Comparison of ENCODE assay signal across 20 cellular contexts in genomic region chr11:111696556-111696955, GRCh38.
DNase-seq lines count a peak whose midpoint lies in the region; ATAC-seq and TF ChIP-seq lines count a peak whose summit lies in the region.
"Had no signal": no experiment of that assay in that cellular context is flagged by ENCODE, and none has a peak within 500 bp of the region (broad histone marks: within the 10 kb centered on the region; RNA-seq: fewer than 3 reads in every experiment).

No MANE protein-coding gene starts in this region.

- no peak for ATAC-seq in psoas muscle
- no peak for ATAC-seq in GM23338

- no peak overlapping the region for H3K4me3 ChIP-seq in mesenchymal stem cell (ENCODE audit: insufficient read depth in 1 of 2, low read depth in 1 of 2, low read length in 2 of 2)
- no peak overlapping the region for H3K4me3 ChIP-seq in psoas muscle
- no peak overlapping the region for H3K4me3 ChIP-seq in GM23338
- H3K4me3 ChIP-seq: cardiac muscle cell, esophagus squamous epithelium, hepatocyte, PC-9, prostate gland, thoracic aorta had no signal

- H3K4me1 ChIP-seq in mesenchymal stem cell (ENCODE audit: control insufficient read depth, insufficient read depth, low read depth, low read length) (peaks cover 6% of the 10 kb centered on the region), psoas muscle (peaks cover 30% of the 10 kb centered on the region), GM23338 (ENCODE audit: insufficient read depth) (peaks cover 10% of the 10 kb centered on the region)
- H3K4me1 ChIP-seq: prostate gland had no signal

- H3K9me3 Mint-ChIP-seq in HFFc6 = no peaks in the 10 kb centered on the region
- no peaks in the 10 kb centered on the region for H3K9me3 Mint-ChIP-seq in GM23338
- H3K9me3 Mint-ChIP-seq: activated naive CD4-positive, alpha-beta T cell treated with anti-CD3 and anti-CD28 coated beads, Interleukin-2, amount 10 ng/mL, durations not matched to agents 7 days and 5 days; CD8-positive, alpha-beta memory T cell had no signal

- H2BK15ac ChIP-seq in mesenchymal stem cell (ENCODE audit: low read depth, poor library complexity, severe bottlenecking) = no peak overlapping the region

- H3K4me2 ChIP-seq in mesenchymal stem cell (ENCODE audit: low read length, poor library complexity, severe bottlenecking) = peak overlapping the region; percentile 28
- H3K4me2 ChIP-seq in GM23338 = no peak overlapping the region
- H3K4me2 ChIP-seq: hepatocyte, PC-9 had no signal

- H3K4me1 Mint-ChIP-seq in HFFc6 (ENCODE audit: low read depth) = peaks cover 45% of the 10 kb centered on the region
- H3K4me1 Mint-ChIP-seq in GM23338 = peaks cover 23% of the 10 kb centered on the region
- H3K4me1 Mint-ChIP-seq: activated naive CD4-positive, alpha-beta T cell treated with anti-CD3 and anti-CD28 coated beads, Interleukin-2, amount 10 ng/mL, durations not matched to agents 7 days and 5 days had no signal

- H3K9me3 ChIP-seq in mesenchymal stem cell (ENCODE audit: control insufficient read depth, low read length) = no peaks in the 10 kb centered on the region
- H3K9me3 ChIP-seq in psoas muscle = no peaks in the 10 kb centered on the region
- H3K9me3 ChIP-seq: esophagus squamous epithelium, prostate gland, thoracic aorta had no signal

- no peak overlapping the region for H3K23ac ChIP-seq in mesenchymal stem cell (ENCODE audit: low read length in 2 of 2)

- no peak overlapping the region for H3K18ac ChIP-seq in mesenchymal stem cell (ENCODE audit: low read depth in 1 of 2, low read length in 2 of 2)

- H2BK12ac ChIP-seq in mesenchymal stem cell (ENCODE audit: low read length in 2 of 2) = no peak overlapping the region

- H3K4me3 Mint-ChIP-seq in HFFc6 = no peak overlapping the region
- H3K4me3 Mint-ChIP-seq in GM23338 = no peak overlapping the region
- H3K4me3 Mint-ChIP-seq: activated naive CD4-positive, alpha-beta T cell treated with anti-CD3 and anti-CD28 coated beads, Interleukin-2, amount 10 ng/mL, durations not matched to agents 7 days and 5 days; CD8-positive, alpha-beta memory T cell had no signal

- H3K27me3 ChIP-seq in mesenchymal stem cell (ENCODE audit: control insufficient read depth in 1 of 2, insufficient read depth in 1 of 2, low read length in 2 of 2) = no peaks in the 10 kb centered on the region
- H3K27me3 ChIP-seq in psoas muscle (ENCODE audit: insufficient read depth in 3 of 3, low read length in 2 of 3) = no peaks in the 10 kb centered on the region
- H3K27me3 ChIP-seq in GM23338 (ENCODE audit: insufficient read depth) = no peaks in the 10 kb centered on the region
- H3K27me3 ChIP-seq: cardiac muscle cell, esophagus squamous epithelium, hepatocyte had no signal

- H3K27ac ChIP-seq in mesenchymal stem cell (ENCODE audit: low read length, poor library complexity, severe bottlenecking) (no peak overlapping the region), psoas muscle (no peak overlapping the region), GM23338 (ENCODE audit: low read depth) (no peak overlapping the region)
- H3K27ac ChIP-seq: cardiac muscle cell, esophagus squamous epithelium, hepatocyte, PC-9, prostate gland, thoracic aorta, VCaP had no signal

- H4K8ac ChIP-seq in mesenchymal stem cell (ENCODE audit: low read length) = no peak overlapping the region

- no peak overlapping the region for H3K4ac ChIP-seq in mesenchymal stem cell (ENCODE audit: low read depth in 1 of 2, low read length in 2 of 2)

- no peaks in the 10 kb centered on the region for H3K79me2 ChIP-seq in GM23338 (replicated peaks; ENCODE audit: insufficient read depth)

- H2AFZ ChIP-seq in mesenchymal stem cell (ENCODE audit: low read depth, low read length) (no peak overlapping the region), GM23338 (no peak overlapping the region)
- H2AFZ ChIP-seq: hepatocyte, PC-9 had no signal

- intact Hi-C loops in psoas muscle (cut with DNase I) = loop anchor here in 1 of 2 donors (10.0 kb wide), 1 partner anchor 92 kb away; the partner anchor contains the start of gene SIK2

- DNase-seq in AG08395 (ENCODE audit: low spot score) = peak; percentile 41
- DNase-seq in HFFc6 = peak; percentile 55
- DNase-seq in brain pericyte (ENCODE audit: low read depth, low spot score) = peak; percentile 32
- peak; percentile 18 for DNase-seq in mesenchymal stem cell
- no peak for DNase-seq in psoas muscle
- DNase-seq in HK-2 (ENCODE audit: unreplicated experiment) = no peak
- DNase-seq in GM23338 (ENCODE audit: low spot score) = no peak
- DNase-seq in KBM-7 = no peak
- DNase-seq: activated naive CD4-positive, alpha-beta T cell treated with anti-CD3 and anti-CD28 coated beads, Interleukin-2, amount 10 ng/mL, durations not matched to agents 7 days and 5 days; activated T-cell treated with anti-CD3 and anti-CD28 coated beads for 4 hours; CD8-positive, alpha-beta memory T cell; esophagus squamous epithelium; NCI-H1417; NCI-H69; PC-9 had no signal

- H3K9me2 ChIP-seq in GM23338 (ENCODE audit: insufficient read depth) = no peaks in the 10 kb centered on the region

- no peak overlapping the region for H3K14ac ChIP-seq in mesenchymal stem cell (ENCODE audit: low read length in 2 of 2)

- TF ChIP-seq CTCF in HFFc6 (IDR thresholded peaks at IDR 0.05) (no peak), psoas muscle (IDR thresholded peaks at IDR 0.05) (no peak), GM23338 (conservative IDR thresholded peaks at IDR 0.05; ENCODE audit: low read depth in 2 of 2) (no peak)

- H3F3A ChIP-seq in GM23338 (replicated peaks; ENCODE audit: low read depth) = no peaks in the 10 kb centered on the region

- H3K27ac Mint-ChIP-seq in HFFc6 (peak overlapping the region; percentile 51), GM23338 (no peak overlapping the region)
- H3K27ac Mint-ChIP-seq: activated naive CD4-positive, alpha-beta T cell treated with anti-CD3 and anti-CD28 coated beads, Interleukin-2, amount 10 ng/mL, durations not matched to agents 7 days and 5 days; CD8-positive, alpha-beta memory T cell had no signal

- H3K36me3 ChIP-seq in mesenchymal stem cell (ENCODE audit: control insufficient read depth in 1 of 2, insufficient read depth in 2 of 2, low read depth in 1 of 2, low read length in 2 of 2) (peaks cover 0 to 6% of the 10 kb centered on the region in 2 experiments), psoas muscle (ENCODE audit: insufficient read depth in 1 of 2, low read depth in 1 of 2) (peaks cover 0 to 12% of the 10 kb centered on the region in 2 donors), GM23338 (ENCODE audit: insufficient read depth) (no peaks in the 10 kb centered on the region)
- H3K36me3 ChIP-seq: prostate gland, thoracic aorta had no signal

- H3K36me3 Mint-ChIP-seq in HFFc6 (ENCODE audit: low read depth) (no peaks in the 10 kb centered on the region), GM23338 (ENCODE audit: low read depth) (no peaks in the 10 kb centered on the region)

- no peak overlapping the region for H2BK120ac ChIP-seq in mesenchymal stem cell (ENCODE audit: low read depth, low read length)

- in situ Hi-C loops in KBM-7 (cut with MboI; ENCODE audit: low pct_unique_long_range_greater_than_20kb, low sequenced_read_pairs) = no loop called here

- H4K20me1 ChIP-seq in GM23338 (replicated peaks; ENCODE audit: insufficient read depth) = no peaks in the 10 kb centered on the region

- peak overlapping the region; percentile 56 for H3K9ac ChIP-seq in mesenchymal stem cell (ENCODE audit: low read length)

- no peak overlapping the region for H4K91ac ChIP-seq in mesenchymal stem cell (ENCODE audit: low read length)

- H3K27me3 Mint-ChIP-seq in HFFc6 (ENCODE audit: insufficient read depth) (no peaks in the 10 kb centered on the region; the same call in 1 of the 2 replicates), GM23338 (ENCODE audit: insufficient read depth, low read depth, poor library complexity) (peaks cover 2% of the 10 kb centered on the region)
- H3K27me3 Mint-ChIP-seq: activated naive CD4-positive, alpha-beta T cell treated with anti-CD3 and anti-CD28 coated beads, Interleukin-2, amount 10 ng/mL, durations not matched to agents 7 days and 5 days; CD8-positive, alpha-beta memory T cell had no signal

- H2BK5ac ChIP-seq in mesenchymal stem cell (ENCODE audit: low read depth, low read length, poor library complexity, severe bottlenecking) = no peak overlapping the region

- peaks cover 15% of the 10 kb centered on the region for H3K79me1 ChIP-seq in mesenchymal stem cell (replicated peaks; ENCODE audit: low read length, poor library complexity, severe bottlenecking)

- WGBS in mesenchymal stem cell = 60% methylated on average over 1 of the region's 1 CpG
- WGBS in psoas muscle, 3 donors = 56 to 77% (median 76%) methylated on average over 1 of the region's 1 CpG

- H2AK5ac ChIP-seq in mesenchymal stem cell (ENCODE audit: low read length, severe bottlenecking) = no peak overlapping the region

TF ChIP-seq in GM23338, 12 proteins besides CTCF, POLR2A, EP300 and RAD21:
- no peak for TF ChIP-seq CREB1 (CRISPR knock-in tag; IDR thresholded peaks at IDR 0.05; ENCODE audit: low read depth)

Comparison
In these comparisons a context has a peak if more than half of its experiments do, and no peak if none do; other contexts are left out.
1. DNase-seq: peak in AG08395 (single experiment), HFFc6 (single experiment), brain pericyte (single experiment) and mesenchymal stem cell (single experiment); none in psoas muscle (0 of 2), HK-2 (single experiment), GM23338 (single experiment) and KBM-7 (single experiment).